ENCODE assay signal across 9 cellular contexts in the genomic region with DNA sequence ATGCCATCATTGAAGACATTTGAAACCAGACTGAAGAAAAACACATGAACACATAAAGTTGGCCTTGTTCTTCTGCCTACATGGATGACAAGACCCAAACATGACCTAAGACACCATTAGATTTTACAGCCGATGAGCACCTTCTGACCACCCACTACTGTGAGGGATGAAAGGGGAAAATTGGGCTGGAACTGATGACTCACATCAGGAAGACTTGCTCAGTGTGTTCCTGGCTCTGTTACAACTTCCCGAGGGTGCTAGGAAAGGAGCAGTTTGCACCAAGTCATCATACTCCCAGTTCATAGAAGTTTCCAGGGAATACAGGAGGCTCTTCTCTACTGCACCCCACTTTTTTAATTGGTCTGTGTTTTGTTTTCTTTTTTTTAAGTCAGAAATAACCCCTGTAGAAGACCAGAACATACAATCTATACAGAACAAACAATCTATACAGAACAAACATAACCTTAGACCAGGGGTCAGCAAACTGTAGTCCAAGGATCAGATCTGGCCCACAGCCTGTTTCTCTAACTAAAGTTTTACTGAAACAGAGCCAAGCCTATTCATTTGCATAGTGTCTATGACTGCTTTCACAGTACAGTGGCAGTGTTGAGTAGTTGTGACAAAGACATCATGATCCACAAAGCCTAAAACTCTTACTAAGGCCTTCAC. TPM values are rescaled to one million over a fixed set of nuclear protein-coding genes. Genes with fewer than 3 reads are reported as not detected.
DNase-seq lines count a peak whose midpoint lies in the region; ATAC-seq and TF ChIP-seq lines count a peak whose summit lies in the region.
"Had no signal": no experiment of that assay in that cellular context is flagged by ENCODE, and none has a peak within 500 bp of the region (broad histone marks: within the 10 kb centered on the region; RNA-seq: fewer than 3 reads in every experiment).

No MANE protein-coding gene starts in this region.

- peak; percentile 21 for DNase-seq in A172 (ENCODE audit: low spot score)
- DNase-seq in RKO (ENCODE audit: low spot score), result peak; percentile 80
- peak; percentile 10 to 68 for DNase-seq in foreskin fibroblast
- no peak for DNase-seq in lower leg skin (ENCODE audit: low spot score in 2 of 2)
- DNase-seq in WTC11 (ENCODE audit: low spot score), result no peak

- H3K27ac Mint-ChIP-seq in WTC11, result no peak overlapping the region

- POLR2A ChIA-PET in HEK293 (lab: Yijun Ruan, JAX) (no interaction called here), WTC11 (lab: Charles Lee) (no interaction called here)

- CTCF ChIA-PET in HEK293 (lab: Yijun Ruan, JAX) (no interaction called here), WTC11 (lab: Charles Lee) (no interaction called here)

- 0 out of 2 replicates have a peak, but pooled peaks cover 3% of the 10 kb centered on the region for H3K4me1 ChIP-seq in HEK293 (ENCODE audit: control insufficient read depth, insufficient read depth, low read length)

- H3K9me3 Mint-ChIP-seq in WTC11, result no peaks in the 10 kb centered on the region

- H3K4me3 Mint-ChIP-seq in WTC11, result no peak overlapping the region

- no peaks in the 10 kb centered on the region for H3K9me3 ChIP-seq in HEK293 (ENCODE audit: control insufficient read depth, insufficient read depth, low read depth, low read length)

- ATAC-seq in HG02840 (IDR thresholded peaks at IDR 0.05; ENCODE audit: low FRiP score, unreplicated experiment), result no peak
- ATAC-seq in HG02610 (IDR thresholded peaks at IDR 0.05; ENCODE audit: unreplicated experiment), result no peak
- no peak for ATAC-seq in WTC11

- H3K27ac ChIP-seq in HEK293 (ENCODE audit: extremely low read depth, low read depth, low read length), result no peak overlapping the region
- H3K27ac ChIP-seq: SK-N-MC had no signal

- no peaks in the 10 kb centered on the region for H3K36me3 Mint-ChIP-seq in WTC11

- intact Hi-C loops in lower leg skin (cut with DNase I; ENCODE audit: low total_unique reads), result loop anchor here (2.0 kb wide), 1 partner anchor 22 kb away; no protein-coding TSS in a partner anchor

- no peak for TF ChIP-seq CTCF in HEK293 (tag by site-specific recombination; IDR thresholded peaks at IDR 0.05)
- no peak for TF ChIP-seq CTCF in foreskin fibroblast (IDR thresholded peaks at IDR 0.05; ENCODE audit: low read depth, low read length)
- no peak for TF ChIP-seq CTCF in lower leg skin (IDR thresholded peaks at IDR 0.05)
- TF ChIP-seq CTCF in WTC11 (IDR thresholded peaks at IDR 0.05), result no peak

- peaks cover 4% of the 10 kb centered on the region for H3K4me1 Mint-ChIP-seq in WTC11

- H3K36me3 ChIP-seq in HEK293 (ENCODE audit: control insufficient read depth in 2 of 2, insufficient read depth in 1 of 2, low read length in 2 of 2), result no peaks in the 10 kb centered on the region

- TF ChIP-seq POLR2A in lower leg skin (IDR thresholded peaks at IDR 0.05), result no peak

- WGBS in lower leg skin, 2 donors, result 16 to 22% methylated on average over 2 of the region's 2 CpGs

- no peaks in the 10 kb centered on the region; the same call in 1 of the 2 replicates for H3K27me3 Mint-ChIP-seq in WTC11 (ENCODE audit: low read depth)

- no peak overlapping the region for H3K4me3 ChIP-seq in HEK293 (ENCODE audit: low read depth, low read length)
- no peak overlapping the region for H3K4me3 ChIP-seq in foreskin fibroblast (ENCODE audit: low read depth in 1 of 2, low read length in 2 of 2)
- H3K4me3 ChIP-seq in lower leg skin (ENCODE audit: low read depth, poor library complexity, severe bottlenecking), result no peak overlapping the region
- H3K4me3 ChIP-seq: SK-N-MC had no signal

TF ChIP-seq in HEK293, 187 proteins besides CTCF, POLR2A, EP300 and RAD21 (continues in another document):
- TF ChIP-seq ZNF660 (tag by site-specific recombination; IDR thresholded peaks at IDR 0.05) (peak; percentile 51), EGR2 (tag by site-specific recombination; IDR thresholded peaks at IDR 0.05; ENCODE audit: low read depth) (peak; percentile 82), ZFP37 (tag by site-specific recombination; IDR thresholded peaks at IDR 0.05) (0 out of 2 replicates have a peak, but pooled peaks have one; percentile 29), ZEB2 (tag by site-specific recombination; IDR thresholded peaks at IDR 0.05) (0 out of 2 replicates have a peak, but pooled peaks have one; percentile 35), ZNF157 (tag by site-specific recombination; IDR thresholded peaks at IDR 0.05) (no peak), TRIM28 (IDR thresholded peaks at IDR 0.05; ENCODE audit: borderline replicate concordance, low read length) (peak; percentile 55; the same call in 1 of the 2 replicates), ZNF140 (tag by site-specific recombination; IDR thresholded peaks at IDR 0.05) (no peak)
- TF ChIP-seq, protein P1, sequence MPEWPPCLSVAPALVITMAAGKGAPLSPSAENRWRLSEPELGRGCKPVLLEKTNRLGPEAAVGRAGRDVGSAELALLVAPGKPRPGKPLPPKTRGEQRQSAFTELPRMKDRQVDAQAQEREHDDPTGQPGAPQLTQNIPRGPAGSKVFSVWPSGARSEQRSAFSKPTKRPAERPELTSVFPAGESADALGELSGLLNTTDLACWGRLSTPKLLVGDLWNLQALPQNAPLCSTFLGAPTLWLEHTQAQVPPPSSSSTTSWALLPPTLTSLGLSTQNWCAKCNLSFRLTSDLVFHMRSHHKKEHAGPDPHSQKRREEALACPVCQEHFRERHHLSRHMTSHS (tag by site-specific recombination; IDR thresholded peaks at IDR 0.05), result no peak

TF ChIP-seq in WTC11, 78 proteins besides CTCF, POLR2A, EP300 and RAD21:
- TF ChIP-seq ATF1 (CRISPR knock-in tag; IDR thresholded peaks at IDR 0.05) (no peak), GRHL2 (CRISPR knock-in tag; IDR thresholded peaks at IDR 0.05; ENCODE audit: insufficient replicate concordance, severe bottlenecking) (no peak), MXD4 (CRISPR knock-in tag; IDR thresholded peaks at IDR 0.05; ENCODE audit: borderline replicate concordance) (no peak), NFATC4 (CRISPR knock-in tag; IDR thresholded peaks at IDR 0.05) (no peak)

RNA-seq across cellular contexts. Expression of a gene that starts 25.3 kb away (rescaled TPM):
- 0.03 and 0.14 TPM in 2 replicates for total RNA-seq in A172 (2014; rRNA removed; shearing (Covaris generic))
- total RNA-seq in lower leg skin, result 10 to 100 TPM; 35.7 to 99.6 (median 54.9) TPM
- total RNA-seq in WTC11 (2021), result 0.07 TPM in 2 of 3 replicates, not detected in the other

Comparison
In these comparisons a context has a peak if more than half of its experiments do, and no peak if none do; other contexts are left out.
1. DNase-seq: peak in A172 (single experiment), RKO (single experiment) and foreskin fibroblast (2 of 2); none in lower leg skin (0 of 2) and WTC11 (single experiment).
2. RNA of a gene that starts 25.3 kb away (total RNA-seq): 35.7 to 99.6 TPM in lower leg skin; 0.07 TPM in WTC11 and 0.03 to 0.14 TPM in A172; every median in the first group is over 10 times any median in the second.